Comparison of ENCODE assay signal across 1 cellular context in the genomic region with DNA sequence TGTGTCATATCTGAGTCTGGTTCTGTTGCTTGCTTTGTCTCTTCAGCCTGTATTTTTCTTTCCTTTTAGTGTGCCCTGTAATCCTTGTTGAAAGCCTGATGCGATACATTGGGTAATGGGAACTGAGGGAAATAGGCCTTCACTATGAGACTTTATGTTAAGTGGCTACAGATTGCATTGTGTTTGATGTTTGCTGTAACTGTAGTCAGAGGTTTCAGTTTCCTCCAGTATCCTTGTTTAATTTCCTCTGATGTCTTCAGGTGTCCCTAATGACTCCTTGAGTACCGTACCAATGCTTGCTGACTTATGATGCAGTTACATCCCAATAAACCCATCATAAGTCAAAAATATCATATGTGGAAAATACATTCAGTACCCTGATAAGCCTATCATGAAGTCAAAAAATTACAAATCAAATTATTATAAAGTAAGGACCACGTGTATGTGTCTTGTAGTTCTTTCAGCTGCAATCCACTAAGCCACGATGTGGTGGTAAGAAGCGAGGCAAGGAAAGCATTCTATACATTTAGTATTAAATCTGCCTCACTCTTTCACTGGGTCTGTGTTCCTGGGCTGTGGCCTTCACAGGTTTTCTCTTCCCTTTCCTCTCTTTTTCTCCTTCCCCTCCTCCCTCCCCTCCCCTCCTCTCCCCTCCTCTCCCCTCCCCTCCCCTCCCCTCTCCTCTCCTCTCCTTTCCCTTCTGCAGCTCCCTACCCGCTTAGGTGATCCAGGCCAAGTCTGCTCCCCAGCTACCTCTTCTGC.
TF ChIP-seq lines count a peak whose summit lies in the region.

No MANE protein-coding gene starts in this region.

TF ChIP-seq in K562, 482 proteins besides CTCF, POLR2A, EP300 and RAD21:
- TF ChIP-seq SAFB2 (IDR thresholded peaks at IDR 0.05; ENCODE audit: borderline replicate concordance, low read depth, low read length, severe bottlenecking) (no peak), RFX5 (IDR thresholded peaks at IDR 0.05; ENCODE audit: low read depth, low read length) (no peak), RBM22 (IDR thresholded peaks at IDR 0.05; ENCODE audit: low read depth, low read length, poor library complexity, severe bottlenecking) (no peak), ZNF57 (CRISPR knock-in tag; IDR thresholded peaks at IDR 0.05) (no peak), PCBP1 (IDR thresholded peaks at IDR 0.05; ENCODE audit: low read depth, low read length, poor library complexity, severe bottlenecking) (peak; percentile 95), ZNF785 (CRISPR knock-in tag; IDR thresholded peaks at IDR 0.05) (no peak), PCBP2 (IDR thresholded peaks at IDR 0.05; ENCODE audit: low read depth, low read length, poor library complexity, severe bottlenecking) (peak; percentile 84), CC2D1A (IDR thresholded peaks at IDR 0.05) (no peak), HNRNPK (IDR thresholded peaks at IDR 0.05; ENCODE audit: low read depth, low read length, poor library complexity, severe bottlenecking) (peak; percentile 53)
